8 cellular contexts compared by ENCODE assay signal in the genomic region with DNA sequence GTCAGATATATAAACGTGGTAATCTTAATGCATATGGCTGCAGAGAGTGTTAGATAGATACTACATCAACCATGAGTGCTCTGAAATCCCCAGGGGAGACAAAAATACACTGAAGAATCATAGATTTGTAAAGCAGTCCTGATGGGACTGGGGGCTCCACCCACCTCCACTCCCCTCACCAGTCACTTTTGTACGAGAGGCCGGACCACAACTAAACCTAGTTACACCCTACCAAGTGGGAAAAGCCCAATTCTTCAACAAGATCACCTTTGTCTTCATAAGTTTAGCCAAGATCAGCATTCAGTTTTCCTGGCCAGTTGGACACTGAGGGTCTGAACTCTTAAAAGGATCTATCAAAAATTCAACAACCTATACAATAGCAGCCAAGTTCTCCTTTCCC. TPM values are rescaled to one million over a fixed set of nuclear protein-coding genes. Genes with fewer than 3 reads are reported as not detected.
DNase-seq lines count a peak whose midpoint lies in the region; ATAC-seq and TF ChIP-seq lines count a peak whose summit lies in the region.

No MANE protein-coding gene starts in this region.

- H3K4me1 ChIP-seq in SK-N-SH (ENCODE audit: control insufficient read depth in 1 of 2, insufficient read depth in 2 of 2, low read depth in 1 of 2, low read length in 1 of 2): peaks cover 17 to 19% of the 10 kb centered on the region in 2 experiments

- no peaks in the 10 kb centered on the region for H3K9me2 ChIP-seq in SK-N-SH

- peak overlapping the region in 1 of 2 experiments; percentile 39; a peak in 1 of 4 replicates for H3K27ac ChIP-seq in SK-N-SH (ENCODE audit: low read depth in 2 of 2, low read length in 1 of 2)

- H3K27ac Mint-ChIP-seq in activated T-helper 2 cell treated with anti-CD3 and anti-CD28 coated beads, Interferon-gamma antibody, Interleukin-2, Interleukin-4, amounts not matched to agents 10 μg/mL and 5 μg/mL and 100 μg/mL, durations not matched to agents 14 hours and 24 hours and 36 hours: peak overlapping the region; percentile 27
- H3K27ac Mint-ChIP-seq in stimulated activated naive CD8-positive, alpha-beta T cell treated with anti-CD3 and anti-CD28 coated beads, Interleukin-15, amount 100 ng/mL, for 72 hours: peak overlapping the region; percentile 87 to 95

- WGBS in SK-N-SH (ENCODE audit: low lambda C conversion rate): 13% methylated on average over 3 of the region's 3 CpGs

- CTCF ChIA-PET in SK-N-SH (lab: Yijun Ruan, JAX): interaction anchor here (0.6 to 6.1 kb wide), 7 partner anchors 8 to 88 kb away, joined by 3 to 47 read pairs (median 4); no protein-coding TSS in a partner anchor
- CTCF ChIA-PET in HEK293T (lab: Yijun Ruan, JAX): interaction anchor here (0.9 kb wide), 1 partner anchor 17 kb away, joined by 4 read pairs; a partner anchor contains a TSS

- H3K36me3 Mint-ChIP-seq in activated T-helper 2 cell treated with anti-CD3 and anti-CD28 coated beads, Interferon-gamma antibody, Interleukin-2, Interleukin-4, amounts not matched to agents 10 μg/mL and 5 μg/mL and 100 μg/mL, durations not matched to agents 14 hours and 24 hours and 36 hours (ENCODE audit: low read depth): peaks cover 64% of the 10 kb centered on the region

- peaks cover 21% of the 10 kb centered on the region for H3F3A ChIP-seq in SK-N-SH (replicated peaks; ENCODE audit: insufficient read depth)

- peaks cover 62% of the 10 kb centered on the region for H3K4me1 Mint-ChIP-seq in activated T-helper 2 cell treated with anti-CD3 and anti-CD28 coated beads, Interferon-gamma antibody, Interleukin-2, Interleukin-4, amounts not matched to agents 10 μg/mL and 5 μg/mL and 100 μg/mL, durations not matched to agents 14 hours and 24 hours and 36 hours (ENCODE audit: low read depth)
- peaks cover 79% of the 10 kb centered on the region for H3K4me1 Mint-ChIP-seq in stimulated activated naive CD8-positive, alpha-beta T cell treated with anti-CD3 and anti-CD28 coated beads, Interleukin-15, amount 100 ng/mL, for 72 hours

- H3K9me3 Mint-ChIP-seq in activated T-helper 2 cell treated with anti-CD3 and anti-CD28 coated beads, Interferon-gamma antibody, Interleukin-2, Interleukin-4, amounts not matched to agents 10 μg/mL and 5 μg/mL and 100 μg/mL, durations not matched to agents 14 hours and 24 hours and 36 hours: no peaks in the 10 kb centered on the region
- no peaks in the 10 kb centered on the region for H3K9me3 Mint-ChIP-seq in stimulated activated naive CD8-positive, alpha-beta T cell treated with anti-CD3 and anti-CD28 coated beads, Interleukin-15, amount 100 ng/mL, for 72 hours

- H3K4me2 ChIP-seq in SK-N-SH: peak overlapping the region; percentile 89

- H4K20me1 ChIP-seq in SK-N-SH (ENCODE audit: insufficient read depth): peaks cover 57% of the 10 kb centered on the region

- DNase-seq in SK-N-SH: no peak
- no peak for DNase-seq in activated T-helper 2 cell treated with anti-CD3 and anti-CD28 coated beads, Interferon-gamma antibody, Interleukin-2, Interleukin-4, amounts not matched to agents 10 μg/mL and 5 μg/mL and 100 μg/mL, durations not matched to agents 14 hours and 24 hours and 36 hours (ENCODE audit: low spot score)
- DNase-seq in stimulated activated naive CD8-positive, alpha-beta T cell treated with anti-CD3 and anti-CD28 coated beads, Interleukin-15, amount 100 ng/mL, for 72 hours: no peak
- no peak for DNase-seq in HEK293T (ENCODE audit: extremely low spot score)
- no peak for DNase-seq in NCI-H446 (lab: John Stamatoyannopoulos, UW)

- no peak for TF ChIP-seq RAD21 in SK-N-SH (IDR thresholded peaks at IDR 0.05; ENCODE audit: low read length)

- H3K9ac ChIP-seq in SK-N-SH: peak overlapping the region; percentile 64

- no peaks in the 10 kb centered on the region for H3K27me3 ChIP-seq in SK-N-SH (ENCODE audit: insufficient read depth)

- H3K4me3 ChIP-seq in SK-N-SH (ENCODE audit: low read depth in 2 of 2, low read length in 1 of 2) (peak overlapping the region; percentile 77 to 83), iPS-18c (ENCODE audit: insufficient read depth, low read depth, low read length) (peak overlapping the region; percentile 49)

- TF ChIP-seq CTCF in SK-N-SH (IDR thresholded peaks at IDR 0.05): no peak

- H3K27me3 Mint-ChIP-seq in activated T-helper 2 cell treated with anti-CD3 and anti-CD28 coated beads, Interferon-gamma antibody, Interleukin-2, Interleukin-4, amounts not matched to agents 10 μg/mL and 5 μg/mL and 100 μg/mL, durations not matched to agents 14 hours and 24 hours and 36 hours (ENCODE audit: low read depth): no peaks in the 10 kb centered on the region
- no peaks in the 10 kb centered on the region for H3K27me3 Mint-ChIP-seq in stimulated activated naive CD8-positive, alpha-beta T cell treated with anti-CD3 and anti-CD28 coated beads, Interleukin-15, amount 100 ng/mL, for 72 hours

- peak overlapping the region; percentile 84 for H3K4me3 Mint-ChIP-seq in activated T-helper 2 cell treated with anti-CD3 and anti-CD28 coated beads, Interferon-gamma antibody, Interleukin-2, Interleukin-4, amounts not matched to agents 10 μg/mL and 5 μg/mL and 100 μg/mL, durations not matched to agents 14 hours and 24 hours and 36 hours (ENCODE audit: low read depth)
- peak overlapping the region; percentile 87 for H3K4me3 Mint-ChIP-seq in stimulated activated naive CD8-positive, alpha-beta T cell treated with anti-CD3 and anti-CD28 coated beads, Interleukin-15, amount 100 ng/mL, for 72 hours

- peaks cover 54 to 55% of the 10 kb centered on the region in 2 experiments for H3K36me3 ChIP-seq in SK-N-SH (replicated peaks in 1 of 2; ENCODE audit: control insufficient read depth in 1 of 2, insufficient read depth in 2 of 2, low read length in 1 of 2)

- POLR2A ChIA-PET in SK-N-SH (lab: Yijun Ruan, JAX) (interaction anchor here (0.9 to 1.6 kb wide), 2 partner anchors 15 to 17 kb away, joined by 3 to 5 read pairs; a partner anchor contains a TSS), HEK293T (lab: Yijun Ruan, JAX) (interaction anchor here (0.9 to 1.6 kb wide), 3 partner anchors 13 to 29 kb away, joined by 3 to 5 read pairs (median 3); no protein-coding TSS in a partner anchor)

- intact Hi-C loops in activated T-helper 2 cell treated with anti-CD3 and anti-CD28 coated beads, Interferon-gamma antibody, Interleukin-2, Interleukin-4, amounts not matched to agents 10 μg/mL and 5 μg/mL and 100 μg/mL, durations not matched to agents 14 hours and 24 hours and 36 hours (cut with micrococcal nuclease): loop anchor here (1.0 to 10.0 kb wide), 2 partner anchors 9 to 138 kb away; a partner anchor contains a TSS

- H3K9me3 ChIP-seq in SK-N-SH (no peaks in the 10 kb centered on the region), iPS-18c (ENCODE audit: control insufficient read depth, insufficient read depth, low read length) (no peaks in the 10 kb centered on the region)

- TF ChIP-seq EP300 in SK-N-SH (IDR thresholded peaks at IDR 0.05; ENCODE audit: borderline replicate concordance in 1 of 2, low read depth in 1 of 2, low read length in 1 of 2): no peak

- no peak for ATAC-seq in SK-N-SH treated with all-trans-retinoic acid at 6 μM for 48 hours
- ATAC-seq in stimulated activated naive CD8-positive, alpha-beta T cell treated with anti-CD3 and anti-CD28 coated beads, Interleukin-15, amount 100 ng/mL, for 72 hours: no peak
- no peak for ATAC-seq in GM21737 (IDR thresholded peaks at IDR 0.05; ENCODE audit: unreplicated experiment)

- H3K79me2 ChIP-seq in SK-N-SH (ENCODE audit: insufficient read depth): peaks cover 57% of the 10 kb centered on the region

- H2AFZ ChIP-seq in SK-N-SH (ENCODE audit: low read depth): no peak overlapping the region

TF ChIP-seq in SK-N-SH, 30 proteins besides CTCF, POLR2A, EP300 and RAD21 (continues in another document):
- TF ChIP-seq FOXM1 (IDR thresholded peaks at IDR 0.05; ENCODE audit: low read depth): no peak

TF ChIP-seq in HEK293T, 16 proteins besides CTCF, POLR2A, EP300 and RAD21:
- TF ChIP-seq FOXK2 (IDR thresholded peaks at IDR 0.05) (no peak), ARNT (IDR thresholded peaks at IDR 0.05) (no peak), SUZ12 (IDR thresholded peaks at IDR 0.05) (no peak), SP1 (IDR thresholded peaks at IDR 0.05) (no peak)

RNA-seq across cellular contexts. Expression of a gene that starts 1.5 kb away (rescaled TPM):
- polyA plus RNA-seq in SK-N-SH (2012; rRNA removed): 59.4 and 66.3 TPM in 2 replicates
- polyA plus RNA-seq in SK-N-SH (2012; cell fraction: cytosol; rRNA removed): 60.8 and 62.6 TPM in 2 replicates
- 316 TPM in 2 replicates for polyA plus RNA-seq in SK-N-SH (2012; cell fraction: nucleus; rRNA removed)
- total RNA-seq in activated T-helper 2 cell treated with anti-CD3 and anti-CD28 coated beads, Interferon-gamma antibody, Interleukin-2, Interleukin-4, amounts not matched to agents 10 μg/mL and 5 μg/mL and 100 μg/mL, durations not matched to agents 14 hours and 24 hours and 36 hours: 460 and 461 TPM in 2 replicates

RNA-seq across cellular contexts. Expression of a gene that starts 17.1 kb away (rescaled TPM):
- polyA plus RNA-seq in SK-N-SH (2012; rRNA removed): 0.08 TPM in 2 replicates
- polyA plus RNA-seq in SK-N-SH (2012; cell fraction: cytosol; rRNA removed): 0.03 and 0.05 TPM in 2 replicates
- 0.21 and 0.23 TPM in 2 replicates for polyA plus RNA-seq in SK-N-SH (2012; cell fraction: nucleus; rRNA removed)
- 1.9 and 2.0 TPM in 2 replicates for total RNA-seq in activated T-helper 2 cell treated with anti-CD3 and anti-CD28 coated beads, Interferon-gamma antibody, Interleukin-2, Interleukin-4, amounts not matched to agents 10 μg/mL and 5 μg/mL and 100 μg/mL, durations not matched to agents 14 hours and 24 hours and 36 hours

RNA-seq across cellular contexts. Expression of a gene that starts 26.1 kb away (rescaled TPM):
- polyA plus RNA-seq in SK-N-SH (2012; rRNA removed): 17.4 and 20.0 TPM in 2 replicates
- 6.5 and 10.8 TPM in 2 replicates for polyA plus RNA-seq in SK-N-SH (2012; cell fraction: cytosol; rRNA removed)
- 52.1 and 63.7 TPM in 2 replicates for polyA plus RNA-seq in SK-N-SH (2012; cell fraction: nucleus; rRNA removed)
- 72.1 and 77.5 TPM in 2 replicates for total RNA-seq in activated T-helper 2 cell treated with anti-CD3 and anti-CD28 coated beads, Interferon-gamma antibody, Interleukin-2, Interleukin-4, amounts not matched to agents 10 μg/mL and 5 μg/mL and 100 μg/mL, durations not matched to agents 14 hours and 24 hours and 36 hours

RNA-seq across cellular contexts. Expression of a gene that starts 32.9 kb away (rescaled TPM):
- 1.6 and 2.2 TPM in 2 replicates for polyA plus RNA-seq in SK-N-SH (2012; rRNA removed)
- polyA plus RNA-seq in SK-N-SH (2012; cell fraction: cytosol; rRNA removed): 0.50 and 0.92 TPM in 2 replicates
- 10.3 and 12.9 TPM in 2 replicates for polyA plus RNA-seq in SK-N-SH (2012; cell fraction: nucleus; rRNA removed)
- 19.6 and 20.9 TPM in 2 replicates for total RNA-seq in activated T-helper 2 cell treated with anti-CD3 and anti-CD28 coated beads, Interferon-gamma antibody, Interleukin-2, Interleukin-4, amounts not matched to agents 10 μg/mL and 5 μg/mL and 100 μg/mL, durations not matched to agents 14 hours and 24 hours and 36 hours

RNA-seq across cellular contexts. Expression of a gene that starts 33.5 kb away (rescaled TPM):
- 40.7 and 52.9 TPM in 2 replicates for polyA plus RNA-seq in SK-N-SH (2012; rRNA removed)
- polyA plus RNA-seq in SK-N-SH (2012; cell fraction: cytosol; rRNA removed): 17.3 and 26.9 TPM in 2 replicates
- 101 and 105 TPM in 2 replicates for polyA plus RNA-seq in SK-N-SH (2012; cell fraction: nucleus; rRNA removed)
- total RNA-seq in activated T-helper 2 cell treated with anti-CD3 and anti-CD28 coated beads, Interferon-gamma antibody, Interleukin-2, Interleukin-4, amounts not matched to agents 10 μg/mL and 5 μg/mL and 100 μg/mL, durations not matched to agents 14 hours and 24 hours and 36 hours: 46.2 and 47.2 TPM in 2 replicates
